In the genomic region with DNA sequence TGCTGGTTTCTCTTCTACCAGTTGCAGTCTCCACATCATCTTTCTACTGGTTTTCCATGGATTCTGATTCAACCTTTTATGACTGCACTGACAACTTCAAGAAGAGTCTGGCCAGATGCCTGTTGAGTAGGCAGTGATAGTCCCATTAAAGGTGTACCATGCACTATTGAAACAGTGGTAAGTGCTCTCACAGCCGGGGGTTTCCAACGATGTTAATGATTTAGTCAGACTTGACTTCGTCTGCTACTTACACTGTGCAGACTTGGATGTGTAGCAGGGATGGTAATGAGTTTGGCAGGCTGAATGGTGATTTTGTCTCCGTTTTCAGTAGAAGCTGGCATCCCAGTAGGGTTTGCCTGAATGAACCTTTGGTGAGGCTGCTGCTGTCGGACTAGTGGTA, we compare ENCODE assay signal across 1 cellular context.
TF ChIP-seq lines count a peak whose summit lies in the region.

No MANE protein-coding gene starts in this region.

TF ChIP-seq in GM12878, 131 proteins besides CTCF, POLR2A, EP300 and RAD21 (continued from another document):
- TF ChIP-seq, protein P1, sequence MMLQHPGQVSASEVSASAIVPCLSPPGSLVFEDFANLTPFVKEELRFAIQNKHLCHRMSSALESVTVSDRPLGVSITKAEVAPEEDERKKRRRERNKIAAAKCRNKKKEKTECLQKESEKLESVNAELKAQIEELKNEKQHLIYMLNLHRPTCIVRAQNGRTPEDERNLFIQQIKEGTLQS (IDR thresholded peaks at IDR 0.05; ENCODE audit: borderline replicate concordance, extremely low read depth, low read depth, low read length), result no peak
- TF ChIP-seq CHD4 (IDR thresholded peaks at IDR 0.05) (no peak), NBN (IDR thresholded peaks at IDR 0.05) (no peak)
- TF ChIP-seq, protein P2, sequence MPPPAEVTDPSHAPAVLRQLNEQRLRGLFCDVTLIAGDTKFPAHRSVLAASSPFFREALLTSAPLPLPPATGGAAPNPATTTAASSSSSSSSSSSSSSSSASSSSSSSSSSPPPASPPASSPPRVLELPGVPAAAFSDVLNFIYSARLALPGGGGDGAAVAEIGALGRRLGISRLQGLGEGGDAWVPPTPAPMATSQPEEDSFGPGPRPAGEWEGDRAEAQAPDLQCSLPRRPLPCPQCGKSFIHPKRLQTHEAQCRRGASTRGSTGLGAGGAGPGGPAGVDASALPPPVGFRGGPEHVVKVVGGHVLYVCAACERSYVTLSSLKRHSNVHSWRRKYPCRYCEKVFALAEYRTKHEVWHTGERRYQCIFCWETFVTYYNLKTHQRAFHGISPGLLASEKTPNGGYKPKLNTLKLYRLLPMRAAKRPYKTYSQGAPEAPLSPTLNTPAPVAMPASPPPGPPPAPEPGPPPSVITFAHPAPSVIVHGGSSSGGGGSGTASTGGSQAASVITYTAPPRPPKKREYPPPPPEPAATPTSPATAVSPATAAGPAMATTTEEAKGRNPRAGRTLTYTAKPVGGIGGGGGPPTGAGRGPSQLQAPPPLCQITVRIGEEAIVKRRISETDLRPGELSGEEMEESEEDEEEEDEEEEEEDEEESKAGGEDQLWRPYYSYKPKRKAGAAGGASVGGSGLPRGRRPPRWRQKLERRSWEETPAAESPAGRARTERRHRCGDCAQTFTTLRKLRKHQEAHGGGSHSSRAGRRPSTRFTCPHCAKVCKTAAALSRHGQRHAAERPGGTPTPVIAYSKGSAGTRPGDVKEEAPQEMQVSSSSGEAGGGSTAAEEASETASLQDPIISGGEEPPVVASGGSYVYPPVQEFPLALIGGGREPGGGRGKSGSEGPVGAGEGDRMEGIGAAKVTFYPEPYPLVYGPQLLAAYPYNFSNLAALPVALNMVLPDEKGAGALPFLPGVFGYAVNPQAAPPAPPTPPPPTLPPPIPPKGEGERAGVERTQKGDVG (CRISPR knock-in tag; IDR thresholded peaks at IDR 0.05), result no peak
- TF ChIP-seq, protein P3, sequence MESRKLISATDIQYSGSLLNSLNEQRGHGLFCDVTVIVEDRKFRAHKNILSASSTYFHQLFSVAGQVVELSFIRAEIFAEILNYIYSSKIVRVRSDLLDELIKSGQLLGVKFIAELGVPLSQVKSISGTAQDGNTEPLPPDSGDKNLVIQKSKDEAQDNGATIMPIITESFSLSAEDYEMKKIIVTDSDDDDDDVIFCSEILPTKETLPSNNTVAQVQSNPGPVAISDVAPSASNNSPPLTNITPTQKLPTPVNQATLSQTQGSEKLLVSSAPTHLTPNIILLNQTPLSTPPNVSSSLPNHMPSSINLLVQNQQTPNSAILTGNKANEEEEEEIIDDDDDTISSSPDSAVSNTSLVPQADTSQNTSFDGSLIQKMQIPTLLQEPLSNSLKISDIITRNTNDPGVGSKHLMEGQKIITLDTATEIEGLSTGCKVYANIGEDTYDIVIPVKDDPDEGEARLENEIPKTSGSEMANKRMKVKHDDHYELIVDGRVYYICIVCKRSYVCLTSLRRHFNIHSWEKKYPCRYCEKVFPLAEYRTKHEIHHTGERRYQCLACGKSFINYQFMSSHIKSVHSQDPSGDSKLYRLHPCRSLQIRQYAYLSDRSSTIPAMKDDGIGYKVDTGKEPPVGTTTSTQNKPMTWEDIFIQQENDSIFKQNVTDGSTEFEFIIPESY (IDR thresholded peaks at IDR 0.05), result no peak
- TF ChIP-seq, protein P4, sequence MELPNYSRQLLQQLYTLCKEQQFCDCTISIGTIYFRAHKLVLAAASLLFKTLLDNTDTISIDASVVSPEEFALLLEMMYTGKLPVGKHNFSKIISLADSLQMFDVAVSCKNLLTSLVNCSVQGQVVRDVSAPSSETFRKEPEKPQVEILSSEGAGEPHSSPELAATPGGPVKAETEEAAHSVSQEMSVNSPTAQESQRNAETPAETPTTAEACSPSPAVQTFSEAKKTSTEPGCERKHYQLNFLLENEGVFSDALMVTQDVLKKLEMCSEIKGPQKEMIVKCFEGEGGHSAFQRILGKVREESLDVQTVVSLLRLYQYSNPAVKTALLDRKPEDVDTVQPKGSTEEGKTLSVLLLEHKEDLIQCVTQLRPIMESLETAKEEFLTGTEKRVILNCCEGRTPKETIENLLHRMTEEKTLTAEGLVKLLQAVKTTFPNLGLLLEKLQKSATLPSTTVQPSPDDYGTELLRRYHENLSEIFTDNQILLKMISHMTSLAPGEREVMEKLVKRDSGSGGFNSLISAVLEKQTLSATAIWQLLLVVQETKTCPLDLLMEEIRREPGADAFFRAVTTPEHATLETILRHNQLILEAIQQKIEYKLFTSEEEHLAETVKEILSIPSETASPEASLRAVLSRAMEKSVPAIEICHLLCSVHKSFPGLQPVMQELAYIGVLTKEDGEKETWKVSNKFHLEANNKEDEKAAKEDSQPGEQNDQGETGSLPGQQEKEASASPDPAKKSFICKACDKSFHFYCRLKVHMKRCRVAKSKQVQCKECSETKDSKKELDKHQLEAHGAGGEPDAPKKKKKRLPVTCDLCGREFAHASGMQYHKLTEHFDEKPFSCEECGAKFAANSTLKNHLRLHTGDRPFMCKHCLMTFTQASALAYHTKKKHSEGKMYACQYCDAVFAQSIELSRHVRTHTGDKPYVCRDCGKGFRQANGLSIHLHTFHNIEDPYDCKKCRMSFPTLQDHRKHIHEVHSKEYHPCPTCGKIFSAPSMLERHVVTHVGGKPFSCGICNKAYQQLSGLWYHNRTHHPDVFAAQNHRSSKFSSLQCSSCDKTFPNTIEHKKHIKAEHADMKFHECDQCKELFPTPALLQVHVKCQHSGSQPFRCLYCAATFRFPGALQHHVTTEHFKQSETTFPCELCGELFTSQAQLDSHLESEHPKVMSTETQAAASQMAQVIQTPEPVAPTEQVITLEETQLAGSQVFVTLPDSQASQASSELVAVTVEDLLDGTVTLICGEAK (IDR thresholded peaks at IDR 0.05; ENCODE audit: borderline replicate concordance), result no peak
